17 cellular contexts compared by ENCODE assay signal in the genomic region with DNA sequence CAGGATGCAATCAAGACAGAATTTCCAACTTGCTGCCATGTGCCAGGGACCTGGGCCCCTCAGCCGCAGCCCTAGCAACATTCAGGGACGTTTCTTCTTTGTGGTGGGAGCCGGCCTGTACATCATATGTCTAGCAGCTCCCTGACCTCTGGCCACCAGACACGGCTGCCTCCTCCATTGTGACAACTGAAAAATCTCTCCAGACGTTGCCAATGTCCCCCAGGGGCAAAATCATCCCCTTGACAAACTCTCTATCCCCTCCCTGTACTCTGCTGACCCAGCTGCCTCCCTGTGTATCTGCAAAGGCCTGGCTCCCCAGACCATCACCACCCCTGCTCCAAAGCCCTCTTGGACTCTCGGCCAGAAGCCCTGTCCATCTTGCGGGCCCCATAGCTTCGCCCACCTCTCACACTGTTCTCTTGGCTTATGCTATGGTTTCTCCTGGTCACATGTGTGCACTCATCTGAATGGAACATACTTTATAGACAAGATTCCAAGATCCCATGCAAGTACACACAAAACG. TPM values are rescaled to one million over a fixed set of nuclear protein-coding genes. Genes with fewer than 3 reads are reported as not detected.
A peak's percentile ranks its signal among the peaks of the same experiment; 100 is the strongest.
DNase-seq lines count a peak whose midpoint lies in the region; ATAC-seq and TF ChIP-seq lines count a peak whose summit lies in the region.
"Had no signal": no experiment of that assay in that cellular context is flagged by ENCODE, and none has a peak within 500 bp of the region (broad histone marks: within the 10 kb centered on the region; RNA-seq: fewer than 3 reads in every experiment).

No MANE protein-coding gene starts in this region.

- no peak overlapping the region for H3K4me3 Mint-ChIP-seq in activated CD4-positive, alpha-beta memory T cell treated with anti-CD3 and anti-CD28 coated beads, Interleukin-2, amount 10 ng/mL, durations not matched to agents 7 days and 5 days
- H3K4me3 Mint-ChIP-seq in activated CD4-positive, alpha-beta memory T cell treated with anti-CD3 and anti-CD28 coated beads for 36 hours = no peak overlapping the region
- no peak overlapping the region for H3K4me3 Mint-ChIP-seq in WTC11
- no peak overlapping the region for H3K4me3 Mint-ChIP-seq in stimulated activated naive B cell treated with anti-CD40 and anti-IgM and Interleukin-4, amounts not matched to agents 10 μg/mL and 1 μg/mL and 100 μg/mL, for 72 hours
- H3K4me3 Mint-ChIP-seq in T-helper 2 cell treated with Interferon-gamma antibody and Interleukin-4, amounts not matched to agents 5 μg/mL and 100 μg/mL, for 36 hours = no peak overlapping the region
- H3K4me3 Mint-ChIP-seq: HFFc6 had no signal

- CTCF ChIA-PET in activated CD4-positive, alpha-beta memory T cell treated with anti-CD3 and anti-CD28 coated beads, Interleukin-2, amount 10 ng/mL, durations not matched to agents 7 days and 5 days (lab: Charles Lee) = interaction anchor here (1.4 kb wide), 1 partner anchor 8 kb away, joined by 3 read pairs; no protein-coding TSS in a partner anchor
- CTCF ChIA-PET in activated CD4-positive, alpha-beta memory T cell treated with anti-CD3 and anti-CD28 coated beads for 36 hours (lab: Charles Lee) = no interaction called here
- CTCF ChIA-PET in WTC11 (lab: Charles Lee) = no interaction called here

- H3K79me2 ChIP-seq in hepatocyte = peaks cover 3% of the 10 kb centered on the region

- peaks cover 4% of the 10 kb centered on the region for H4K20me1 ChIP-seq in hepatocyte (ENCODE audit: insufficient read depth, poor library complexity, severe bottlenecking)

- peak; percentile 10 for DNase-seq in activated CD4-positive, alpha-beta memory T cell treated with anti-CD3 and anti-CD28 coated beads, Interleukin-2, amount 10 ng/mL, durations not matched to agents 7 days and 5 days
- DNase-seq in activated CD4-positive, alpha-beta memory T cell treated with anti-CD3 and anti-CD28 coated beads for 36 hours = no peak
- no peak for DNase-seq in WTC11 (ENCODE audit: low spot score)
- no peak for DNase-seq in hepatocyte (ENCODE audit: low spot score)
- DNase-seq in stimulated activated naive B cell treated with anti-CD40 and anti-IgM and Interleukin-4, amounts not matched to agents 10 μg/mL and 1 μg/mL and 100 μg/mL, for 72 hours = no peak
- no peak for DNase-seq in midbrain (lab: John Stamatoyannopoulos, UW)
- no peak for DNase-seq in T-helper 2 cell treated with Interferon-gamma antibody and Interleukin-4, amounts not matched to agents 5 μg/mL and 100 μg/mL, for 36 hours (ENCODE audit: low spot score)
- DNase-seq in NAMALWA (ENCODE audit: low spot score) = no peak
- DNase-seq: 8988T; activated CD4-positive, alpha-beta T cell treated with anti-CD3 and anti-CD28 coated beads for 4 hours; NCI-H1694; NCI-H524 treated with DMSO at 0.1 percent for 48 hours; stimulated activated CD4-positive, alpha-beta T cell treated with anti-CD3 and anti-CD28 coated beads, Interleukin-1b, Interleukin-23, amount 100 ng/mL, for 48 hours; T-helper 2 cell; upper lobe of right lung had no signal

- TF ChIP-seq CTCF in WTC11 (IDR thresholded peaks at IDR 0.05) (no peak), hepatocyte (IDR thresholded peaks at IDR 0.05; ENCODE audit: poor library complexity) (no peak)

- no peak overlapping the region for H3K4me2 ChIP-seq in hepatocyte

- no peaks in the 10 kb centered on the region for H3K27me3 ChIP-seq in hepatocyte
- H3K27me3 ChIP-seq: gastroesophageal sphincter, upper lobe of right lung had no signal

- peak overlapping the region; percentile 15 for H3K27ac Mint-ChIP-seq in activated CD4-positive, alpha-beta memory T cell treated with anti-CD3 and anti-CD28 coated beads, Interleukin-2, amount 10 ng/mL, durations not matched to agents 7 days and 5 days
- H3K27ac Mint-ChIP-seq in activated CD4-positive, alpha-beta memory T cell treated with anti-CD3 and anti-CD28 coated beads for 36 hours = no peak overlapping the region
- H3K27ac Mint-ChIP-seq in WTC11 = peak overlapping the region; percentile 61
- peak overlapping the region; percentile 70 for H3K27ac Mint-ChIP-seq in stimulated activated naive B cell treated with anti-CD40 and anti-IgM and Interleukin-4, amounts not matched to agents 10 μg/mL and 1 μg/mL and 100 μg/mL, for 72 hours
- no peak overlapping the region for H3K27ac Mint-ChIP-seq in T-helper 2 cell treated with Interferon-gamma antibody and Interleukin-4, amounts not matched to agents 5 μg/mL and 100 μg/mL, for 36 hours

- H3K9me3 ChIP-seq in hepatocyte (ENCODE audit: low read depth) = no peaks in the 10 kb centered on the region
- H3K9me3 ChIP-seq: gastroesophageal sphincter, upper lobe of right lung had no signal

- H3K36me3 Mint-ChIP-seq in activated CD4-positive, alpha-beta memory T cell treated with anti-CD3 and anti-CD28 coated beads, Interleukin-2, amount 10 ng/mL, durations not matched to agents 7 days and 5 days (ENCODE audit: low read depth) = peaks cover 32% of the 10 kb centered on the region
- H3K36me3 Mint-ChIP-seq in activated CD4-positive, alpha-beta memory T cell treated with anti-CD3 and anti-CD28 coated beads for 36 hours = peaks cover 21% of the 10 kb centered on the region
- peaks cover 42% of the 10 kb centered on the region for H3K36me3 Mint-ChIP-seq in WTC11
- peaks cover 52 to 77% of the 10 kb centered on the region in 2 donors for H3K36me3 Mint-ChIP-seq in stimulated activated naive B cell treated with anti-CD40 and anti-IgM and Interleukin-4, amounts not matched to agents 10 μg/mL and 1 μg/mL and 100 μg/mL, for 72 hours
- H3K36me3 Mint-ChIP-seq in T-helper 2 cell treated with Interferon-gamma antibody and Interleukin-4, amounts not matched to agents 5 μg/mL and 100 μg/mL, for 36 hours (ENCODE audit: low read depth) = peaks cover 27% of the 10 kb centered on the region

- H3K9me2 ChIP-seq in hepatocyte (replicated peaks; ENCODE audit: insufficient read depth) = no peaks in the 10 kb centered on the region

- intact Hi-C loops in activated CD4-positive, alpha-beta memory T cell treated with anti-CD3 and anti-CD28 coated beads for 36 hours (cut with micrococcal nuclease) = no loop called here

- H3K27ac ChIP-seq in hepatocyte = peak overlapping the region; percentile 60
- H3K27ac ChIP-seq: gastroesophageal sphincter had no signal

- no peaks in the 10 kb centered on the region for H3K9me3 Mint-ChIP-seq in activated CD4-positive, alpha-beta memory T cell treated with anti-CD3 and anti-CD28 coated beads, Interleukin-2, amount 10 ng/mL, durations not matched to agents 7 days and 5 days
- no peaks in the 10 kb centered on the region for H3K9me3 Mint-ChIP-seq in activated CD4-positive, alpha-beta memory T cell treated with anti-CD3 and anti-CD28 coated beads for 36 hours
- no peaks in the 10 kb centered on the region for H3K9me3 Mint-ChIP-seq in WTC11
- no peaks in the 10 kb centered on the region for H3K9me3 Mint-ChIP-seq in stimulated activated naive B cell treated with anti-CD40 and anti-IgM and Interleukin-4, amounts not matched to agents 10 μg/mL and 1 μg/mL and 100 μg/mL, for 72 hours
- no peaks in the 10 kb centered on the region for H3K9me3 Mint-ChIP-seq in T-helper 2 cell treated with Interferon-gamma antibody and Interleukin-4, amounts not matched to agents 5 μg/mL and 100 μg/mL, for 36 hours
- H3K9me3 Mint-ChIP-seq: HFFc6 had no signal

- 78% methylated on average over 9 of the region's 9 CpGs for WGBS in hepatocyte (ENCODE audit: low lambda C conversion rate, missing lambda C conversion rate)

- no peak for ATAC-seq in WTC11
- no peak for ATAC-seq in stimulated activated naive B cell treated with anti-CD40 and anti-IgM and Interleukin-4, amounts not matched to agents 10 μg/mL and 1 μg/mL and 100 μg/mL, for 72 hours (replicated peaks)
- ATAC-seq: gastroesophageal sphincter had no signal

- H3K4me3 ChIP-seq in hepatocyte = no peak overlapping the region
- H3K4me3 ChIP-seq: gastroesophageal sphincter, upper lobe of right lung had no signal

- H3K4me1 ChIP-seq in hepatocyte (ENCODE audit: insufficient read depth) = no peaks in the 10 kb centered on the region

- H3K27me3 Mint-ChIP-seq in activated CD4-positive, alpha-beta memory T cell treated with anti-CD3 and anti-CD28 coated beads, Interleukin-2, amount 10 ng/mL, durations not matched to agents 7 days and 5 days = no peaks in the 10 kb centered on the region
- no peaks in the 10 kb centered on the region for H3K27me3 Mint-ChIP-seq in activated CD4-positive, alpha-beta memory T cell treated with anti-CD3 and anti-CD28 coated beads for 36 hours
- H3K27me3 Mint-ChIP-seq in WTC11 (ENCODE audit: low read depth) = no peaks in the 10 kb centered on the region
- H3K27me3 Mint-ChIP-seq in stimulated activated naive B cell treated with anti-CD40 and anti-IgM and Interleukin-4, amounts not matched to agents 10 μg/mL and 1 μg/mL and 100 μg/mL, for 72 hours = no peaks in the 10 kb centered on the region
- H3K27me3 Mint-ChIP-seq in T-helper 2 cell treated with Interferon-gamma antibody and Interleukin-4, amounts not matched to agents 5 μg/mL and 100 μg/mL, for 36 hours (ENCODE audit: low read depth) = no peaks in the 10 kb centered on the region

- peaks cover 9% of the 10 kb centered on the region for H3K4me1 Mint-ChIP-seq in activated CD4-positive, alpha-beta memory T cell treated with anti-CD3 and anti-CD28 coated beads, Interleukin-2, amount 10 ng/mL, durations not matched to agents 7 days and 5 days
- H3K4me1 Mint-ChIP-seq in activated CD4-positive, alpha-beta memory T cell treated with anti-CD3 and anti-CD28 coated beads for 36 hours (ENCODE audit: low read depth) = no peaks in the 10 kb centered on the region
- H3K4me1 Mint-ChIP-seq in WTC11 = no peaks in the 10 kb centered on the region
- H3K4me1 Mint-ChIP-seq in stimulated activated naive B cell treated with anti-CD40 and anti-IgM and Interleukin-4, amounts not matched to agents 10 μg/mL and 1 μg/mL and 100 μg/mL, for 72 hours = peaks cover 58 to 86% of the 10 kb centered on the region in 2 donors
- peaks cover 2% of the 10 kb centered on the region for H3K4me1 Mint-ChIP-seq in T-helper 2 cell treated with Interferon-gamma antibody and Interleukin-4, amounts not matched to agents 5 μg/mL and 100 μg/mL, for 36 hours (ENCODE audit: low read depth)

- POLR2A ChIA-PET in activated CD4-positive, alpha-beta memory T cell treated with anti-CD3 and anti-CD28 coated beads, Interleukin-2, amount 10 ng/mL, durations not matched to agents 7 days and 5 days (lab: Charles Lee) = no interaction called here
- POLR2A ChIA-PET in activated CD4-positive, alpha-beta memory T cell treated with anti-CD3 and anti-CD28 coated beads for 36 hours (lab: Charles Lee) = no interaction called here
- POLR2A ChIA-PET in WTC11 (lab: Charles Lee) = no interaction called here

- no peak overlapping the region for H2AFZ ChIP-seq in hepatocyte

- no peaks in the 10 kb centered on the region for H3K36me3 ChIP-seq in hepatocyte (replicated peaks; ENCODE audit: insufficient read depth, low read depth)

RNA-seq across cellular contexts. Expression of gene BICD2, which starts 40.8 kb away (rescaled TPM):
- 10 to 100 TPM; 27.0 to 28.2 TPM for total RNA-seq in activated CD4-positive, alpha-beta memory T cell treated with anti-CD3 and anti-CD28 coated beads, Interleukin-2, amount 10 ng/mL, durations not matched to agents 7 days and 5 days
- 10 to 100 TPM; 16.5 to 17.2 TPM for total RNA-seq in activated CD4-positive, alpha-beta memory T cell treated with anti-CD3 and anti-CD28 coated beads for 36 hours
- total RNA-seq in WTC11 (2021) (30.8 to 38.7 TPM (median 31.4 TPM) in 3 replicates), hepatocyte (19.9 and 25.7 TPM in 2 replicates)
- polyA plus RNA-seq in hepatocyte = 11.0 and 13.2 TPM in 2 replicates

RNA-seq across cellular contexts. Expression of gene IPPK, which starts 53.9 kb away (rescaled TPM):
- 10 to 100 TPM; 11.4 to 11.5 TPM for total RNA-seq in activated CD4-positive, alpha-beta memory T cell treated with anti-CD3 and anti-CD28 coated beads, Interleukin-2, amount 10 ng/mL, durations not matched to agents 7 days and 5 days
- total RNA-seq in activated CD4-positive, alpha-beta memory T cell treated with anti-CD3 and anti-CD28 coated beads for 36 hours = 10 to 100 TPM; 10.8 to 11.0 TPM
- total RNA-seq in WTC11 (2021) (8.1 to 9.4 TPM (median 8.6 TPM) in 3 replicates), hepatocyte (15.3 and 15.6 TPM in 2 replicates)
- 8.5 and 12.4 TPM in 2 replicates for polyA plus RNA-seq in hepatocyte

Comparison
In these comparisons a context has a peak if more than half of its experiments do, and no peak if none do; other contexts are left out.
1. H3K27ac Mint-ChIP-seq: peak in activated CD4-positive, alpha-beta memory T cell treated with anti-CD3 and anti-CD28 coated beads, Interleukin-2, amount 10 ng/mL, durations not matched to agents 7 days and 5 days (single experiment), WTC11 (single experiment) and stimulated activated naive B cell treated with anti-CD40 and anti-IgM and Interleukin-4, amounts not matched to agents 10 μg/mL and 1 μg/mL and 100 μg/mL, for 72 hours (single experiment); none in activated CD4-positive, alpha-beta memory T cell treated with anti-CD3 and anti-CD28 coated beads for 36 hours (single experiment) and T-helper 2 cell treated with Interferon-gamma antibody and Interleukin-4, amounts not matched to agents 5 μg/mL and 100 μg/mL, for 36 hours (single experiment).